ENCODE assay signal across 23 cellular contexts in the genomic region with DNA sequence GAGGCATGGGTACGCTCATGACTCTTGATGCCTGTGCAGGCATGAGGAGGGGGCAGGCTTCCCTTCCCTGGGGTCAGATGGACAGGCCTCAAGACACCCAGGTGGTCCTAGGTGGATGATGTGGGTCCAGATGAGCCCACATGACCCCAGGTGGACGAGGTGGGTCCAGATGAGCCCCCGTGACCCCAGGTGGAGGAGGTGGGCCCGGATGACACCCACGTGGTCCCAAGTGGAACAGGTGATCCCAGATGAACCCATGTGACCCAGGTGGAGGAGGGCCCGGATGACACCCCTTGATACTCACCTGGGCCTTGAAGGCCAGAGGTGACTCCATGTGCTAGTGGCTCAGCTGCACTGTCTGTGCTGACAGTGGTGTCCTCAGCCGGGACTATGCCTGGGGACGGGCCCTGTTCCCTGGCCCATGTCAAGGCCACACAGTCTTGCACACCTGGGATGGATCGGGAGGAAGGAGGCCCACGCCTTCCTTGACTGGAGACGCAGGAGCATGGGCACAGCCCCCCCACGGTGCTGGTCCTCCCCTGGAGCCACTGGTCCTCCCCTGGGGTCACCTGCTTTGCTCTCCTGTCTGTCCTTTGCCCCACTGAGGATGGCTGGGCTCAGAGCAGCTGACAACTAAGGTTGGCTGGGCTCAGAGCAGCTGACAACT. TPM values are rescaled to one million over a fixed set of nuclear protein-coding genes. Genes with fewer than 3 reads are reported as not detected.
DNase-seq lines count a peak whose midpoint lies in the region; ATAC-seq, FAIRE-seq and TF ChIP-seq lines count a peak whose summit lies in the region.
"Had no signal": no experiment of that assay in that cellular context is flagged by ENCODE, and none has a peak within 500 bp of the region (broad histone marks: within the 10 kb centered on the region; RNA-seq: fewer than 3 reads in every experiment).

No MANE protein-coding gene starts in this region.

- H3K27me3 ChIP-seq in K562 (ENCODE audit: control insufficient read depth in 2 of 2, insufficient read depth in 2 of 2, low read length in 2 of 2), result no peaks in the 10 kb centered on the region; a peak in 1 of 5 replicates
- no peaks in the 10 kb centered on the region for H3K27me3 ChIP-seq in osteoblast (ENCODE audit: insufficient read depth, low read length)
- H3K27me3 ChIP-seq: SJCRH30 had no signal

- no peak for TF ChIP-seq POLR2A in K562 (conservative IDR thresholded peaks at IDR 0.05)

- in situ Hi-C loops in K562 (cut with MboI), result no loop called here

- no peak for TF ChIP-seq RAD21 in K562 (CRISPR knock-in tag; conservative IDR thresholded peaks at IDR 0.05 in 1 of 2, IDR thresholded peaks at IDR 0.05 in 1 of 2)

- no peak overlapping the region for H3K4me3 ChIP-seq in K562
- H3K4me3 ChIP-seq in osteoblast (ENCODE audit: insufficient read depth, low read length), result no peak overlapping the region
- H3K4me3 ChIP-seq: SJCRH30 had no signal

- no peak overlapping the region; a peak in 1 of 4 replicates for H3K9ac ChIP-seq in K562 (ENCODE audit: insufficient read depth in 1 of 2, low read depth in 2 of 2, low read length in 2 of 2)

- CTCF ChIA-PET in K562 (lab: Yijun Ruan, JAX; ENCODE audit: low intra/inter-chr PET ratio), result no interaction called here

- 47% methylated on average over 3 of the region's 12 CpGs for WGBS in K562 (ENCODE audit: insufficient coverage, low coverage, missing lambda C conversion rate)

- no TSS peak for BruUV-seq in K562 (replicated peaks; lab: Mats Ljungman, UMichigan)

- H2AFZ ChIP-seq in K562 (ENCODE audit: low read depth, low read length), result no peak overlapping the region
- H2AFZ ChIP-seq in osteoblast (ENCODE audit: low read length), result no peak overlapping the region

- ATAC-seq in Right ventricle myocardium superior (ENCODE audit: poor library complexity), result no peak
- no peak for ATAC-seq in left ventricle myocardium superior
- no peak for ATAC-seq in K562
- ATAC-seq: PC-3 had no signal

- peaks cover under 1% of the 10 kb centered on the region; the same call in 1 of the 3 replicates for H3K36me3 ChIP-seq in K562 (ENCODE audit: control insufficient read depth, insufficient read depth, low read length)
- no peaks in the 10 kb centered on the region for H3K36me3 ChIP-seq in osteoblast (ENCODE audit: insufficient read depth, low read length)
- H3K36me3 ChIP-seq: SJCRH30 had no signal

- no peaks in the 10 kb centered on the region for H3K9me1 ChIP-seq in K562 (ENCODE audit: control insufficient read depth, insufficient read depth, low read length)

- H3K9me3 ChIP-seq in K562 (replicated peaks; ENCODE audit: control insufficient read depth, insufficient read depth, low read depth, low read length) (no peaks in the 10 kb centered on the region), osteoblast (ENCODE audit: low read depth, low read length) (no peaks in the 10 kb centered on the region)
- H3K9me3 ChIP-seq: SJCRH30 had no signal

- peaks cover 0 to 55% of the 10 kb centered on the region in 2 experiments; a peak in 2 of 5 replicates for H3K4me1 ChIP-seq in K562 (replicated peaks in 1 of 2; ENCODE audit: control insufficient read depth in 2 of 2, insufficient read depth in 2 of 2, low read length in 2 of 2)
- no peaks in the 10 kb centered on the region for H3K4me1 ChIP-seq in osteoblast (ENCODE audit: insufficient read depth, low read length)
- H3K4me1 ChIP-seq: SJCRH30 had no signal

- H3K4me2 ChIP-seq in K562 (ENCODE audit: insufficient read depth, low read length) (no peak overlapping the region), osteoblast (ENCODE audit: insufficient read depth, low read length) (no peak overlapping the region)

- no peaks in the 10 kb centered on the region for H3K79me2 ChIP-seq in K562 (ENCODE audit: control insufficient read depth, insufficient read depth, low read length)
- no peaks in the 10 kb centered on the region for H3K79me2 ChIP-seq in osteoblast (ENCODE audit: insufficient read depth, low read length)

- H4K20me1 ChIP-seq in K562 (replicated peaks; ENCODE audit: control insufficient read depth, insufficient read depth, low read length) (no peaks in the 10 kb centered on the region), osteoblast (ENCODE audit: insufficient read depth, low read length) (no peaks in the 10 kb centered on the region)

- intact Hi-C loops in Right ventricle myocardium superior (cut with DNase I), result no loop called here
- intact Hi-C loops in left ventricle myocardium superior (cut with micrococcal nuclease), result no loop called here
- intact Hi-C loops in K562 (cut with micrococcal nuclease), result no loop called here

- DNase-seq in Right ventricle myocardium superior (peak; percentile 35), left ventricle myocardium superior (no peak), K562 (ENCODE audit: extremely low read depth in 1 of 4, low spot score in 3 of 4) (no peak), osteoblast (ENCODE audit: insufficient read length, low spot score, missing footprints) (peak; percentile 72), NCI-H1417 treated with DMSO at 0.1 percent for 48 hours (lab: John Stamatoyannopoulos, UW) (no peak), globus pallidus (ENCODE audit: low spot score) (no peak)
- DNase-seq: CD4-positive, alpha-beta T cell; DMS53; EL; H9; Karpas-422; NCI-H1436; NCI-H1930; NCI-H345; NCI-H524 treated with DMSO at 0.1 percent for 48 hours; PC-3; RPMI8226; SJCRH30 had no signal

- POLR2A ChIA-PET in K562 (lab: Yijun Ruan, JAX), result no interaction called here

- TF ChIP-seq EP300 in K562 (IDR thresholded peaks at IDR 0.05; ENCODE audit: low read length), result no peak

- TF ChIP-seq CTCF in K562 (IDR thresholded peaks at IDR 0.05 in 2 of 3, conservative IDR thresholded peaks at IDR 0.05 in 1 of 3; ENCODE audit: insufficient read depth in 2 of 3, low read depth in 1 of 3, low read length in 3 of 3), result no peak
- TF ChIP-seq CTCF in osteoblast (IDR thresholded peaks at IDR 0.05; ENCODE audit: extremely low read depth, low read depth, low read length), result no peak

- no peak for FAIRE-seq in K562 (lab: Jason Lieb, UNC)
- FAIRE-seq: A204.1, GM12891, GM18507 had no signal

- no peak overlapping the region for H3K27ac ChIP-seq in K562 (ENCODE audit: extremely low read depth, low read depth, low read length)
- no peak overlapping the region for H3K27ac ChIP-seq in osteoblast (ENCODE audit: low read depth, low read length)
- H3K27ac ChIP-seq: SJCRH30 had no signal

RNA-seq across cellular contexts. Expression of a gene that starts 3.2 kb away (rescaled TPM):
- not detected for total RNA-seq in Right ventricle myocardium superior
- total RNA-seq in left ventricle myocardium superior, result not detected
- not detected in 2 replicates for total RNA-seq in K562 (2011; cell fraction: chromatin; rRNA removed; ENCODE audit: low replicate concordance)
- total RNA-seq in K562 (2011; cell fraction: nucleolus; rRNA removed), result not detected in 2 replicates
- not detected in 2 replicates for total RNA-seq in K562 (2011; cell fraction: nucleoplasm; rRNA removed)
- total RNA-seq in K562 (2014; rRNA removed), result not detected in 2 replicates
- total RNA-seq in K562 (2014; rRNA removed; fragmentation: Illumina TruSeq; extraction: Trizol), result not detected in 2 replicates
- total RNA-seq in K562 (2015; rRNA removed; fragmentation: Illumina TruSeq; extraction: Trizol), result not detected in 2 replicates
- total RNA-seq in K562 (2021), result not detected in 2 replicates
- not detected in 2 replicates for polyA plus RNA-seq in K562 (2011; rRNA removed)
- polyA plus RNA-seq in K562 (2011; cell fraction: cytosol; rRNA removed), result 0.07 TPM in 1 of 2 replicates, not detected in the other
- polyA plus RNA-seq in K562 (2011; cell fraction: nucleus; rRNA removed), result not detected in 2 replicates
- not detected in 2 replicates for polyA plus RNA-seq in K562 (2012)
- polyA plus RNA-seq in K562 (2014; fragmentation: Illumina TruSeq; extraction: Trizol), result not detected in 2 replicates
- not detected for polyA plus RNA-seq in K562 (2014; fragmentation: Nextera tagmentation; extraction: Ambion mirVana)
- 0.16 TPM in 1 of 2 replicates, not detected in the other for polyA plus RNA-seq in K562 (2014; rRNA removed)
- not detected in 2 replicates for polyA minus RNA-seq in K562 (2011; rRNA and poly(A)+ RNA removed)
- polyA minus RNA-seq in K562 (2011; cell fraction: cytosol; rRNA and poly(A)+ RNA removed), result not detected in 2 replicates
- polyA minus RNA-seq in K562 (2011; cell fraction: nucleus; rRNA and poly(A)+ RNA removed), result not detected in 2 replicates
- not detected in 2 replicates for total RNA-seq in osteoblast
- total RNA-seq: CD4-positive, alpha-beta T cell; MCF 10A; PC-3; SJCRH30 had no signal
- polyA plus RNA-seq: BJ had no signal

RNA-seq across cellular contexts. Expression of a gene that starts 7.4 kb away (rescaled TPM):
- 7.4 TPM for total RNA-seq in Right ventricle myocardium superior
- total RNA-seq in left ventricle myocardium superior, result 9.3 TPM
- total RNA-seq in K562 (2011; cell fraction: chromatin; rRNA removed; ENCODE audit: low replicate concordance), result 10.6 and 28.4 TPM in 2 replicates
- 42.5 and 54.1 TPM in 2 replicates for total RNA-seq in K562 (2011; cell fraction: nucleolus; rRNA removed)
- total RNA-seq in K562 (2011; cell fraction: nucleoplasm; rRNA removed), result 19.0 and 24.0 TPM in 2 replicates
- total RNA-seq in K562 (2014; rRNA removed), result 89.7 and 91.1 TPM in 2 replicates
- 8.6 and 14.0 TPM in 2 replicates for total RNA-seq in K562 (2014; rRNA removed; fragmentation: Illumina TruSeq; extraction: Trizol)
- 26.7 and 27.0 TPM in 2 replicates for total RNA-seq in K562 (2015; rRNA removed; fragmentation: Illumina TruSeq; extraction: Trizol)
- 47.8 and 61.2 TPM in 2 replicates for total RNA-seq in K562 (2021)
- polyA plus RNA-seq in K562 (2011; rRNA removed), result 27.4 and 31.3 TPM in 2 replicates
- 39.9 and 94.4 TPM in 2 replicates for polyA plus RNA-seq in K562 (2011; cell fraction: cytosol; rRNA removed)
- polyA plus RNA-seq in K562 (2011; cell fraction: nucleus; rRNA removed), result 29.5 and 49.3 TPM in 2 replicates
- polyA plus RNA-seq in K562 (2012), result 22.3 and 26.8 TPM in 2 replicates
- 20.4 and 34.6 TPM in 2 replicates for polyA plus RNA-seq in K562 (2014; fragmentation: Illumina TruSeq; extraction: Trizol)
- 10 to 100 TPM in 1 of 2 experiments, 1 to 10 TPM in 1; 1.8 to 14.4 TPM for polyA plus RNA-seq in K562 (2014; fragmentation: Nextera tagmentation; extraction: Ambion mirVana)
- 96.1 and 108 TPM in 2 replicates for polyA plus RNA-seq in K562 (2014; rRNA removed)
- 2.1 and 4.9 TPM in 2 replicates for polyA minus RNA-seq in K562 (2011; rRNA and poly(A)+ RNA removed)
- polyA minus RNA-seq in K562 (2011; cell fraction: cytosol; rRNA and poly(A)+ RNA removed), result 7.0 and 9.8 TPM in 2 replicates
- polyA minus RNA-seq in K562 (2011; cell fraction: nucleus; rRNA and poly(A)+ RNA removed), result 38.7 and 48.6 TPM in 2 replicates
- total RNA-seq in osteoblast, result 5.1 and 6.5 TPM in 2 replicates
- total RNA-seq: SJCRH30 had no signal

RNA-seq across cellular contexts. Expression of a gene that starts 13.7 kb away (rescaled TPM):
- total RNA-seq in Right ventricle myocardium superior (not detected), left ventricle myocardium superior (not detected), K562 (2014; rRNA removed) (0.04 TPM in 1 of 2 replicates, not detected in the other), K562 (2014; rRNA removed; fragmentation: Illumina TruSeq; extraction: Trizol) (not detected in 2 replicates), K562 (2015; rRNA removed; fragmentation: Illumina TruSeq; extraction: Trizol) (not detected in 2 replicates), K562 (2021) (not detected in 2 replicates), osteoblast (not detected in 2 replicates)
- total RNA-seq in K562 (2011; cell fraction: chromatin; rRNA removed; ENCODE audit: low replicate concordance), result 0.56 TPM in 1 of 2 replicates, not detected in the other
- not detected in 2 replicates for total RNA-seq in K562 (2011; cell fraction: nucleolus; rRNA removed)
- not detected in 2 replicates for total RNA-seq in K562 (2011; cell fraction: nucleoplasm; rRNA removed)
- polyA plus RNA-seq in K562 (2011; rRNA removed) (not detected in 2 replicates), K562 (2014; fragmentation: Illumina TruSeq; extraction: Trizol) (not detected in 2 replicates), K562 (2014; fragmentation: Nextera tagmentation; extraction: Ambion mirVana) (not detected), K562 (2014; rRNA removed) (not detected in 2 replicates)
- polyA plus RNA-seq in K562 (2011; cell fraction: cytosol; rRNA removed), result 0.03 and 0.16 TPM in 2 replicates
- 0.04 and 0.36 TPM in 2 replicates for polyA plus RNA-seq in K562 (2011; cell fraction: nucleus; rRNA removed)
- polyA plus RNA-seq in K562 (2012), result not detected in 2 replicates
- polyA minus RNA-seq in K562 (2011; rRNA and poly(A)+ RNA removed), result not detected in 2 replicates
- not detected in 2 replicates for polyA minus RNA-seq in K562 (2011; cell fraction: cytosol; rRNA and poly(A)+ RNA removed)
- not detected in 2 replicates for polyA minus RNA-seq in K562 (2011; cell fraction: nucleus; rRNA and poly(A)+ RNA removed)
- total RNA-seq: MCF 10A, PC-3, SJCRH30 had no signal

RNA-seq across cellular contexts. Expression of a gene that starts 22.7 kb away (rescaled TPM):
- total RNA-seq in Right ventricle myocardium superior (239 TPM), left ventricle myocardium superior (226 TPM), K562 (2014; rRNA removed) (69.5 and 74.3 TPM in 2 replicates), K562 (2014; rRNA removed; fragmentation: Illumina TruSeq; extraction: Trizol) (43.1 and 46.5 TPM in 2 replicates), K562 (2015; rRNA removed; fragmentation: Illumina TruSeq; extraction: Trizol) (48.4 and 49.3 TPM in 2 replicates), K562 (2021) (85.3 and 89.5 TPM in 2 replicates), osteoblast (55.4 and 56.1 TPM in 2 replicates)
- 6.2 and 13.6 TPM in 2 replicates for total RNA-seq in K562 (2011; cell fraction: chromatin; rRNA removed; ENCODE audit: low replicate concordance)
- total RNA-seq in K562 (2011; cell fraction: nucleolus; rRNA removed), result 10.1 and 14.7 TPM in 2 replicates
- total RNA-seq in K562 (2011; cell fraction: nucleoplasm; rRNA removed), result 9.6 and 10.3 TPM in 2 replicates
- polyA plus RNA-seq in K562 (2011; rRNA removed) (16.6 and 23.5 TPM in 2 replicates), K562 (2014; fragmentation: Illumina TruSeq; extraction: Trizol) (67.1 and 68.1 TPM in 2 replicates), K562 (2014; fragmentation: Nextera tagmentation; extraction: Ambion mirVana) (100 to 1,000 TPM in 1 of 2 experiments, 10 to 100 TPM in 1; 98.8 to 100 TPM), K562 (2014; rRNA removed) (37.4 and 38.0 TPM in 2 replicates)
- polyA plus RNA-seq in K562 (2011; cell fraction: cytosol; rRNA removed), result 23.9 and 38.6 TPM in 2 replicates
- polyA plus RNA-seq in K562 (2011; cell fraction: nucleus; rRNA removed), result 31.1 and 34.4 TPM in 2 replicates
- polyA plus RNA-seq in K562 (2012), result 72.3 and 78.6 TPM in 2 replicates
- 12.8 and 14.4 TPM in 2 replicates for polyA minus RNA-seq in K562 (2011; rRNA and poly(A)+ RNA removed)
- polyA minus RNA-seq in K562 (2011; cell fraction: cytosol; rRNA and poly(A)+ RNA removed), result 29.2 and 40.4 TPM in 2 replicates
- polyA minus RNA-seq in K562 (2011; cell fraction: nucleus; rRNA and poly(A)+ RNA removed), result 4.2 and 7.0 TPM in 2 replicates

RNA-seq across cellular contexts. Expression of a gene that starts 28.6 kb away (rescaled TPM):
- total RNA-seq in Right ventricle myocardium superior (3.4 TPM), left ventricle myocardium superior (2.8 TPM), K562 (2014; rRNA removed) (4.9 and 8.7 TPM in 2 replicates), K562 (2014; rRNA removed; fragmentation: Illumina TruSeq; extraction: Trizol) (1.1 and 1.6 TPM in 2 replicates), K562 (2015; rRNA removed; fragmentation: Illumina TruSeq; extraction: Trizol) (2.6 and 2.8 TPM in 2 replicates), K562 (2021) (6.0 and 6.4 TPM in 2 replicates), osteoblast (5.9 and 7.6 TPM in 2 replicates)
- total RNA-seq in K562 (2011; cell fraction: chromatin; rRNA removed; ENCODE audit: low replicate concordance), result 4.2 and 13.2 TPM in 2 replicates
- 10.2 and 10.9 TPM in 2 replicates for total RNA-seq in K562 (2011; cell fraction: nucleolus; rRNA removed)
- 7.6 and 9.1 TPM in 2 replicates for total RNA-seq in K562 (2011; cell fraction: nucleoplasm; rRNA removed)
- polyA plus RNA-seq in K562 (2011; rRNA removed) (4.2 and 4.3 TPM in 2 replicates), K562 (2014; fragmentation: Illumina TruSeq; extraction: Trizol) (1.4 and 2.0 TPM in 2 replicates), K562 (2014; fragmentation: Nextera tagmentation; extraction: Ambion mirVana) (1 to 10 TPM in 1 of 2 experiments, under 1 TPM in 1; 0.80 to 1.7 TPM), K562 (2014; rRNA removed) (5.1 and 5.4 TPM in 2 replicates)
- 5.2 and 10.9 TPM in 2 replicates for polyA plus RNA-seq in K562 (2011; cell fraction: cytosol; rRNA removed)
- 7.7 and 12.4 TPM in 2 replicates for polyA plus RNA-seq in K562 (2011; cell fraction: nucleus; rRNA removed)
- 3.5 and 4.0 TPM in 2 replicates for polyA plus RNA-seq in K562 (2012)
- 1.0 and 1.4 TPM in 2 replicates for polyA minus RNA-seq in K562 (2011; rRNA and poly(A)+ RNA removed)
- polyA minus RNA-seq in K562 (2011; cell fraction: cytosol; rRNA and poly(A)+ RNA removed), result 0.91 and 3.4 TPM in 2 replicates
- polyA minus RNA-seq in K562 (2011; cell fraction: nucleus; rRNA and poly(A)+ RNA removed), result 3.9 and 4.3 TPM in 2 replicates
- total RNA-seq: SJCRH30 had no signal

Comparison
In these comparisons a context has a peak if more than half of its experiments do, and no peak if none do; other contexts are left out.
1. DNase-seq: peak in Right ventricle myocardium superior (single experiment) and osteoblast (single experiment); none in left ventricle myocardium superior (single experiment), K562 (0 of 4), NCI-H1417 treated with DMSO at 0.1 percent for 48 hours (single experiment) and globus pallidus (single experiment).